In genomic region chr4:1249731-1250526, GRCh38 we compare ENCODE assay signal across 8 cellular contexts. TPM values are rescaled to one million over a fixed set of nuclear protein-coding genes. Genes with fewer than 3 reads are reported as not detected.
DNase-seq lines count a peak whose midpoint lies in the region; ATAC-seq and TF ChIP-seq lines count a peak whose summit lies in the region.

No MANE protein-coding gene starts in this region.

- peaks cover 29% of the 10 kb centered on the region for H3K36me3 Mint-ChIP-seq in glutamatergic neuron (ENCODE audit: unreplicated experiment)

- H3K27me3 ChIP-seq in MG63 (no peaks in the 10 kb centered on the region), prostate gland (replicated peaks; ENCODE audit: insufficient read depth) (no peaks in the 10 kb centered on the region)

- DNase-seq in DMS53 (lab: John Stamatoyannopoulos, UW) (peak; percentile 75), MG63 (no peak), glutamatergic neuron (no peak), prostate gland (ENCODE audit: low spot score) (no peak), cerebellar nuclear complex (lab: John Stamatoyannopoulos, UW) (no peak), erythroblast (lab: John Stamatoyannopoulos, UW) (no peak)
- peak in 3 of 4 experiments; percentile 37 to 56 (median 48) for DNase-seq in activated naive CD4-positive, alpha-beta T cell (lab: John Stamatoyannopoulos, UW)

- ATAC-seq in GM21529 (IDR thresholded peaks at IDR 0.05; ENCODE audit: unreplicated experiment) = peak; percentile 7

- WGBS in prostate gland = 21% methylated on average over 39 of the region's 39 CpGs

- peaks cover 6% of the 10 kb centered on the region for H3K9me3 ChIP-seq in MG63
- no peaks in the 10 kb centered on the region for H3K9me3 ChIP-seq in prostate gland

- peak overlapping the region; percentile 94 to 97 for H3K27ac ChIP-seq in prostate gland

- intact Hi-C loops in prostate gland (cut with DNase I) = loop anchor here (1.0 to 2.0 kb wide), 2 partner anchors 83 to 96 kb away; no protein-coding TSS in a partner anchor

- H3K36me3 ChIP-seq in MG63 = peaks cover 8% of the 10 kb centered on the region
- no peaks in the 10 kb centered on the region for H3K36me3 ChIP-seq in prostate gland

- peak overlapping the region; percentile 88 for H3K27ac Mint-ChIP-seq in glutamatergic neuron (ENCODE audit: unreplicated experiment)

- peaks cover 22% of the 10 kb centered on the region for H3K4me1 Mint-ChIP-seq in glutamatergic neuron (ENCODE audit: low read depth, unreplicated experiment)

- peaks cover 22% of the 10 kb centered on the region for H3K27me3 Mint-ChIP-seq in glutamatergic neuron (ENCODE audit: unreplicated experiment)

- peak overlapping the region; percentile 85 for H3K4me3 Mint-ChIP-seq in glutamatergic neuron (ENCODE audit: unreplicated experiment)

- peaks cover 31% of the 10 kb centered on the region for H3K4me1 ChIP-seq in prostate gland (replicated peaks)

- H3K9me3 Mint-ChIP-seq in glutamatergic neuron (ENCODE audit: unreplicated experiment) = peaks cover 32% of the 10 kb centered on the region

- TF ChIP-seq POLR2A in prostate gland (IDR thresholded peaks at IDR 0.05) (no peak), erythroblast (IDR thresholded peaks at IDR 0.05; ENCODE audit: low read length) (no peak)

- TF ChIP-seq CTCF in glutamatergic neuron (IDR thresholded peaks at IDR 0.05; ENCODE audit: partially characterized antibody, unreplicated experiment) (no peak), prostate gland (IDR thresholded peaks at IDR 0.05) (no peak)

- H3K4me3 ChIP-seq in MG63 (peak overlapping the region; percentile 35), prostate gland (peak overlapping the region; percentile 65 to 92)

RNA-seq across cellular contexts. Expression of gene CTBP1, which starts 1.0 kb away (rescaled TPM):
- 114 and 178 TPM in 2 replicates for total RNA-seq in MG63 (2014; rRNA removed; shearing (Covaris generic); ENCODE audit: low replicate concordance)
- total RNA-seq in glutamatergic neuron (ENCODE audit: unreplicated experiment) (302 TPM), prostate gland (100 to 1,000 TPM; 173 to 264 TPM)

RNA-seq across cellular contexts. Expression of gene MAEA, which starts 39.8 kb away (rescaled TPM):
- total RNA-seq in MG63 (2014; rRNA removed; shearing (Covaris generic); ENCODE audit: low replicate concordance) = 29.3 and 30.2 TPM in 2 replicates
- total RNA-seq in glutamatergic neuron (ENCODE audit: unreplicated experiment) = 77.2 TPM
- 100 to 1,000 TPM in 1 of 2 donors, 10 to 100 TPM in 1; 76.0 to 110 TPM for total RNA-seq in prostate gland

Comparison
In these comparisons a context has a peak if more than half of its experiments do, and no peak if none do; other contexts are left out.
1. DNase-seq: peak in DMS53 (single experiment) and activated naive CD4-positive, alpha-beta T cell (3 of 4); none in MG63 (single experiment), glutamatergic neuron (single experiment), prostate gland (single experiment), cerebellar nuclear complex (0 of 2) and erythroblast (0 of 2).